Comparison of ENCODE assay signal across 11 cellular contexts in the genomic region with DNA sequence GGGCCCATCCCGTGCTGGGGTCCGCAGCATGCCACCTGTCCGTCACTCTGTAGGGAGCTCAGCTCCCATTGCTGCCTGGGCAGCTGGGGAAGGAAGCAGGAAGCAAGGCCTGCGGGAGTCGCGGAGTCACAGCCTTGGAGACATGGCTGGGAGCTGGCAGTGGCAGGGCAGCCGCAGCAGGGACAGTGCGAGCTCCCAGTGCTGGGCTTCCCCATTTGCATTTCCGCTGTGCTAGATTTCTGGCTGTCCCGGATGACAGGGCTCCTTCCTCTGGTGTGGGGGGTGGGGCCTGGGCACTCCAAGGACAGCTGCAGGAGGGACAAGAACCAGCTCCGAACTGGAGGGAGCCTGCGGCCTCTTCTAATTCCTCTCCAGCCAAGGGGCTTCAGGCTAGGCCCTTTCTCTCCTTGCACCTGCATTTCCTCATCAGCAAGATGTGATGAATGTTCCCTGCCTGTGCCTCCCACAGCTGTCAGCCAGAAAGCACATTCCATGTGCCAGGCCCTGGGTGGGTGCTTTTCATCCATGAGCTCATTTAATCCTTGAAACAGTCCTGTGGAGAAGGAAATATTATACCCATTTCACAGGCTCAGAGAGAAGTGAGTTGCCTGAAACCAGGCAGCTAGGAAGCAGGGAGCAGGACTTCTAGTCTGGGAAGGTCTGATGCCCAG. TPM values are rescaled to one million over a fixed set of nuclear protein-coding genes. Genes with fewer than 3 reads are reported as not detected.
DNase-seq lines count a peak whose midpoint lies in the region; ATAC-seq and TF ChIP-seq lines count a peak whose summit lies in the region.
"Had no signal": no experiment of that assay in that cellular context is flagged by ENCODE, and none has a peak within 500 bp of the region (broad histone marks: within the 10 kb centered on the region; RNA-seq: fewer than 3 reads in every experiment).

No MANE protein-coding gene starts in this region.

- ATAC-seq in heart right ventricle: peak in 7 of 8 donors; percentile 48 to 79 (median 65)
- ATAC-seq in GM18870 (IDR thresholded peaks at IDR 0.05; ENCODE audit: unreplicated experiment): no peak
- no peak for ATAC-seq in PC-3
- ATAC-seq in GM19452 (IDR thresholded peaks at IDR 0.05; ENCODE audit: unreplicated experiment): no peak
- ATAC-seq: foreskin keratinocyte had no signal

- H3K9me3 ChIP-seq in heart right ventricle (no peaks in the 10 kb centered on the region), PC-3 (ENCODE audit: low read length) (no peaks in the 10 kb centered on the region)

- no peaks in the 10 kb centered on the region for H3K36me3 Mint-ChIP-seq in activated CD4-positive, alpha-beta T cell treated with anti-CD3 and anti-CD28 coated beads, Interleukin-2, amount 10 ng/mL, durations not matched to agents 7 days and 5 days (ENCODE audit: low read depth)

- intact Hi-C loops in heart right ventricle (cut with DNase I): no loop called here
- intact Hi-C loops in PC-3 (cut with micrococcal nuclease): no loop called here

- H3K9ac ChIP-seq in PC-3 (ENCODE audit: low read length): no peak overlapping the region

- no peaks in the 10 kb centered on the region for H3F3A ChIP-seq in PC-3 (ENCODE audit: low read length, unreplicated experiment)

- no peaks in the 10 kb centered on the region for H4K20me1 ChIP-seq in PC-3 (ENCODE audit: low read length)

- H3K4me2 ChIP-seq in PC-3 (ENCODE audit: low read length): no peak overlapping the region

- H3K9me3 Mint-ChIP-seq in activated CD4-positive, alpha-beta T cell treated with anti-CD3 and anti-CD28 coated beads, Interleukin-2, amount 10 ng/mL, durations not matched to agents 7 days and 5 days: no peaks in the 10 kb centered on the region

- H3K9me2 ChIP-seq in PC-3 (replicated peaks; ENCODE audit: low read length): no peaks in the 10 kb centered on the region

- no peaks in the 10 kb centered on the region for H3K27me3 Mint-ChIP-seq in activated CD4-positive, alpha-beta T cell treated with anti-CD3 and anti-CD28 coated beads, Interleukin-2, amount 10 ng/mL, durations not matched to agents 7 days and 5 days

- H3K79me2 ChIP-seq in PC-3 (ENCODE audit: low read length): no peaks in the 10 kb centered on the region

- H3K36me3 ChIP-seq in heart right ventricle (peaks cover 0 to 12% (median 0%) of the 10 kb centered on the region in 9 donors), PC-3 (ENCODE audit: low read depth, low read length) (no peaks in the 10 kb centered on the region)

- H3K4me3 ChIP-seq in heart right ventricle (peak overlapping the region in 3 of 10 donors; percentile 4 to 49 (median 17)), PC-3 (ENCODE audit: low read length) (no peak overlapping the region)

- no TSS peak for BruUV-seq in PC-3 (replicated peaks; lab: Mats Ljungman, UMichigan)

- H3K27me3 ChIP-seq in heart right ventricle: no peaks in the 10 kb centered on the region
- no peaks in the 10 kb centered on the region for H3K27me3 ChIP-seq in PC-3 (ENCODE audit: low read length)
- H3K27me3 ChIP-seq: foreskin keratinocyte had no signal

- WGBS in heart right ventricle, 2 donors: 48 to 57% methylated on average over 12 of the region's 12 CpGs

- CTCF ChIA-PET in activated CD4-positive, alpha-beta T cell treated with anti-CD3 and anti-CD28 coated beads, Interleukin-2, amount 10 ng/mL, durations not matched to agents 7 days and 5 days (lab: Charles Lee): interaction anchor here (0.9 to 1.2 kb wide), 3 partner anchors 11 to 49 kb away, joined by 3 to 4 read pairs (median 3); no protein-coding TSS in a partner anchor
- CTCF ChIA-PET in PC-3 (lab: Charles Lee): no interaction called here

- no peak for TF ChIP-seq CTCF in GM10266 (IDR thresholded peaks at IDR 0.05; ENCODE audit: control insufficient read depth, insufficient read depth, low read depth, missing control alignments)
- no peak for TF ChIP-seq CTCF in heart right ventricle (IDR thresholded peaks at IDR 0.05)
- TF ChIP-seq CTCF in PC-3 (conservative IDR thresholded peaks at IDR 0.05; ENCODE audit: low read depth, low read length): no peak

- H3K27ac Mint-ChIP-seq in activated CD4-positive, alpha-beta T cell treated with anti-CD3 and anti-CD28 coated beads, Interleukin-2, amount 10 ng/mL, durations not matched to agents 7 days and 5 days: no peak overlapping the region

- POLR2A ChIA-PET in activated CD4-positive, alpha-beta T cell treated with anti-CD3 and anti-CD28 coated beads, Interleukin-2, amount 10 ng/mL, durations not matched to agents 7 days and 5 days (lab: Charles Lee): no interaction called here
- POLR2A ChIA-PET in PC-3 (lab: Charles Lee; ENCODE audit: unreplicated experiment): no interaction called here

- no peak overlapping the region for H2AFZ ChIP-seq in PC-3 (ENCODE audit: low read length)

- H3K4me1 ChIP-seq in heart right ventricle (peaks cover 0 to 22% (median 0%) of the 10 kb centered on the region in 9 donors), PC-3 (ENCODE audit: insufficient read depth, low read length) (no peaks in the 10 kb centered on the region)
- H3K4me1 ChIP-seq: foreskin keratinocyte had no signal

- H3K27ac ChIP-seq in heart right ventricle (peak overlapping the region in 3 of 10 donors; percentile 4 to 83 (median 22)), PC-3 (ENCODE audit: low read length) (no peak overlapping the region)
- H3K27ac ChIP-seq: foreskin keratinocyte had no signal

- H3K4me1 Mint-ChIP-seq in activated CD4-positive, alpha-beta T cell treated with anti-CD3 and anti-CD28 coated beads, Interleukin-2, amount 10 ng/mL, durations not matched to agents 7 days and 5 days: no peaks in the 10 kb centered on the region

- DNase-seq in GM10266 (ENCODE audit: extremely low spot score): peak; percentile 49
- peak; percentile 23 for DNase-seq in NCI-H526 treated with DMSO at 0.1 percent for 48 hours (lab: John Stamatoyannopoulos, UW)
- peak; percentile 27 to 54 for DNase-seq in heart right ventricle
- DNase-seq in pons (ENCODE audit: low spot score): peak; percentile 44
- no peak for DNase-seq in activated CD4-positive, alpha-beta T cell treated with anti-CD3 and anti-CD28 coated beads, Interleukin-2, amount 10 ng/mL, durations not matched to agents 7 days and 5 days
- no peak for DNase-seq in PC-3
- DNase-seq: foreskin keratinocyte, NCI-H2081 treated with DMSO at 0.1 percent for 48 hours, SW 1271 had no signal

- H3K4me3 Mint-ChIP-seq in activated CD4-positive, alpha-beta T cell treated with anti-CD3 and anti-CD28 coated beads, Interleukin-2, amount 10 ng/mL, durations not matched to agents 7 days and 5 days: no peak overlapping the region

RNA-seq across cellular contexts. Expression of gene MYO7A, which starts 48.0 kb away (rescaled TPM):
- total RNA-seq in heart right ventricle: 1 to 10 TPM in 9 of 10 donors, under 1 TPM in 1; 1.00 to 6.8 (median 2.8) TPM
- 1 to 10 TPM in 1 of 2 donors, under 1 TPM in 1; 0.91 to 5.0 TPM for polyA plus RNA-seq in heart right ventricle
- under 1 TPM; 0.07 to 0.15 TPM for total RNA-seq in activated CD4-positive, alpha-beta T cell treated with anti-CD3 and anti-CD28 coated beads, Interleukin-2, amount 10 ng/mL, durations not matched to agents 7 days and 5 days
- 0.66 and 1.2 TPM in 2 replicates for total RNA-seq in PC-3 (2014; rRNA removed)

Comparison
In these comparisons a context has a peak if more than half of its experiments do, and no peak if none do; other contexts are left out.
1. DNase-seq: peak in GM10266 (single experiment), NCI-H526 treated with DMSO at 0.1 percent for 48 hours (single experiment), heart right ventricle (2 of 2) and pons (single experiment); none in activated CD4-positive, alpha-beta T cell treated with anti-CD3 and anti-CD28 coated beads, Interleukin-2, amount 10 ng/mL, durations not matched to agents 7 days and 5 days (single experiment) and PC-3 (single experiment).
2. ATAC-seq: peak in heart right ventricle (7 of 8); none in GM18870 (single experiment), PC-3 (single experiment) and GM19452 (single experiment).